In the genomic region with DNA sequence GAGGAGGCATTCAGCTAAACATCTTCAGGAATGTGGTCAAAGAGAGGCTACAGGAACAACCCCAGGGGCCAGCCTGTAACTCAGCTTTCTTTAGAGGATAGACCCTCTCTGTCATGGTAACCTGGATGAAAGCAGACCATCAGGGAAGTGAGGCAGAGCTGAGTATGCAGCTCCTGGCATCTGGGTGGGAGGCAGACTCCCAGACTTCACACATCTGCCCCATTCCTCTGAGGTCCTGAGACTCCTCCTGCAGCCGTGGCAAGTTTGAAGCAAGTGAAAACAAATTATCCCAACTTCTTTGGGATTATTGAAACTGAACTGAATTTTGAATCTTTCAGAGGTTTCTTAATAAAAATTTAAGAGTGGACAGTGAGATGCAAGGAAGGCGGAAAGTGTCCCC, we compare ENCODE assay signal across 12 cellular contexts.
"Had no signal": no experiment of that assay in that cellular context is flagged by ENCODE, and none has a peak within 500 bp of the region (broad histone marks: within the 10 kb centered on the region; RNA-seq: fewer than 3 reads in every experiment).

No MANE protein-coding gene starts in this region.

- H3K27me3 ChIP-seq: suprapubic skin had no signal

- ATAC-seq: natural killer cell treated with Interleukin-12 subunit alpha and Interleukin-12 subunit beta and Interleukin-15 and Interleukin-18, amount 100 ng/mL, for 72 hours had no signal

- DNase-seq: activated CD4-positive, alpha-beta T cell treated with anti-CD3 and anti-CD28 coated beads for 1 hour; activated CD4-positive, alpha-beta T cell treated with anti-CD3 and anti-CD28 coated beads, Interleukin-2, amount 50 U/mL, for 48 hours; activated gamma-delta T cell; activated T-cell treated with anti-CD3 and anti-CD28 coated beads, Interleukin-2, amount 50 U/mL, for 48 hours; dorsolateral prefrontal cortex; mucosa of descending colon; occipital lobe; small intestine; T1000 had no signal

- H3K9me3 ChIP-seq: mucosa of descending colon, prostate gland, suprapubic skin had no signal

- H3K4me1 ChIP-seq: prostate gland had no signal

- H3K4me3 ChIP-seq: dorsolateral prefrontal cortex, mucosa of descending colon, prostate gland, suprapubic skin had no signal

- H3K36me3 ChIP-seq: prostate gland, suprapubic skin had no signal
